In the genomic region with DNA sequence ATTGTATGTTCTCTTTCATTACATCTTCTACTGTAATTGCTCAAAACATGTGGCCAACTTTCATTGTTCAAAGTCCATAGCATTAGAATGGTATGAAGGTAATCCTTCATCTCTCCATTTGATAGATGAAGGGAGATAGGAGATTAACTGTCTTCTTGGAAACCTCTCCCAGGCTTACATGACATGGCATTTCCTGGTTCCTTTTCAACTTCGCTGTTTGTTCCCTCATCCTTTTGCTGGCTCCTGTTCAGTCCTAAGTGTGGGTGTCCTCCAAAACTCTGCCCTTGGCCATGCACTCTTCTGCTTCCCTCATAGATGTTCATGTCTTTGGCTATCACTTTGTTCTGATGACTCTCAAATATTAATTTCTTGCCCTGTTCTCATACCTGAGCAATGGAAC, we compare ENCODE assay signal across 30 cellular contexts. TPM values are rescaled to one million over a fixed set of nuclear protein-coding genes. Genes with fewer than 3 reads are reported as not detected.
"Had no signal": no experiment of that assay in that cellular context is flagged by ENCODE, and none has a peak within 500 bp of the region (broad histone marks: within the 10 kb centered on the region; RNA-seq: fewer than 3 reads in every experiment).

No MANE protein-coding gene starts in this region.

- DNase-seq: activated CD4-positive, alpha-beta T cell treated with anti-CD3 and anti-CD28 coated beads for 1 hour; activated CD4-positive, alpha-beta T cell treated with anti-CD3 and anti-CD28 coated beads for 4 hours; activated CD4-positive, alpha-beta T cell treated with anti-CD3 and anti-CD28 coated beads, Interleukin-2, amount 50 U/mL, for 1 hour; activated CD4-positive, alpha-beta T cell treated with anti-CD3 and anti-CD28 coated beads, Interleukin-2, amount 50 U/mL, for 48 hours; activated CD8-positive, alpha-beta memory T cell treated with anti-CD3 and anti-CD28 coated beads for 24 hours; activated CD8-positive, alpha-beta T cell treated with anti-CD3 and anti-CD28 coated beads for 36 hours; activated effector memory CD4-positive, alpha-beta T cell treated with Interleukin-2 at 50 U/mL for 16 hours; activated gamma-delta T cell treated with Interleukin-2 at 50 U/mL for 16 hours; activated naive CD4-positive, alpha-beta T cell treated with anti-CD3 and anti-CD28 coated beads, Interleukin-2, amount 50 U/mL, for 16 hours; activated naive CD4-positive, alpha-beta T cell treated with Interleukin-2 at 50 U/mL for 16 hours; activated T-cell treated with anti-CD3 and anti-CD28 coated beads, Interleukin-2, amount 50 U/mL, for 4 hours; amniotic stem cell; anterior cingulate cortex; brain microvascular endothelial cell; caudate nucleus; cortex of kidney; dermis blood vessel endothelial cell; effector CD4-positive, alpha-beta T cell; effector memory CD8-positive, alpha-beta T cell; erythroblast; foreskin keratinocyte; heart right ventricle; T-helper 1 cell; T-helper 17 cell; T1000 had no signal

- H3K36me3 ChIP-seq: brain microvascular endothelial cell, esophagus muscularis mucosa, gastroesophageal sphincter, heart right ventricle had no signal

- H3K4me1 ChIP-seq: esophagus muscularis mucosa, foreskin keratinocyte, gastroesophageal sphincter had no signal

- H3K4me3 ChIP-seq: esophagus muscularis mucosa, gastroesophageal sphincter, heart right ventricle had no signal

- H3K27me3 ChIP-seq: brain microvascular endothelial cell, esophagus muscularis mucosa, gastroesophageal sphincter, heart right ventricle had no signal

- ATAC-seq: activated CD8-positive, alpha-beta T cell treated with anti-CD3 and anti-CD28 coated beads for 36 hours; activated T-cell treated with anti-CD3 and anti-CD28 coated beads, Interleukin-2, amount 50 U/mL, for 4 hours; activated T-helper 17 cell treated with anti-CD3 and anti-CD28 coated beads, Interleukin-2, amount 50 U/mL, for 72 hours; effector memory CD8-positive, alpha-beta T cell; foreskin keratinocyte; gastroesophageal sphincter; heart right ventricle; T-helper 17 cell had no signal

- FAIRE-seq: bronchial epithelial cell, colon had no signal

- H3K27ac ChIP-seq: brain microvascular endothelial cell, esophagus muscularis mucosa, foreskin keratinocyte, gastroesophageal sphincter, heart right ventricle had no signal

- H3K9me3 ChIP-seq: esophagus muscularis mucosa, gastroesophageal sphincter, heart right ventricle had no signal

RNA-seq across cellular contexts. Expression of a gene that starts 13.8 kb away (rescaled TPM):
- polyA plus RNA-seq: foreskin keratinocyte had no signal
